ENCODE assay signal across 21 cellular contexts in the genomic region with DNA sequence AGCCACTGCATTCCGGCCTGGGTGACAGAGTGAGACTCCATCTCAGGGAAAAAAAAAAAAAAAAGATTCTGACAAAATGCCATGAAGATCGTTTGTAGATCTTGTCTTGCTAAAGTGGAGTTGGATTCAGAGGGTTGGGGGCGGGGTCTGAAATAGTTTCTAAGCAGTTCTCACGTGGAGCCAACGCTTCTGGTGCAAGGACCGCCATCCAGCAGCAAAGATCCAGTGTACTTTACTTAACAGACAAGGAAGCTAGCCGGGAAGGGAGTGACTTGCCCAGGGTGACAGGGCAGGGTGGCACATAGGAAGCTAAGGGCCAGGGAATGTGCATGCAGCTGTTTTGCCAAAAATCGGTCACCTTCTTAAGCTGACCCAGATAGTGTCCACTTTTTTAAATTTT. TPM values are rescaled to one million over a fixed set of nuclear protein-coding genes. Genes with fewer than 3 reads are reported as not detected.
DNase-seq lines count a peak whose midpoint lies in the region; ATAC-seq, FAIRE-seq and TF ChIP-seq lines count a peak whose summit lies in the region.
"Had no signal": no experiment of that assay in that cellular context is flagged by ENCODE, and none has a peak within 500 bp of the region (broad histone marks: within the 10 kb centered on the region; RNA-seq: fewer than 3 reads in every experiment).

No MANE protein-coding gene starts in this region.

- no peak overlapping the region for H3K4me3 Mint-ChIP-seq in activated T-cell treated with anti-CD3 and anti-CD28 coated beads, Interleukin-2, amount 50 U/mL, for 24 hours
- no peak overlapping the region for H3K4me3 Mint-ChIP-seq in activated T-cell treated with anti-CD3 and anti-CD28 coated beads, Interleukin-2, amount 50 U/mL, for 72 hours
- H3K4me3 Mint-ChIP-seq: activated T-cell treated with anti-CD3 and anti-CD28 coated beads, Interleukin-2, amount 50 U/mL, for 4 hours; dendritic cell treated with granulocyte-macrophage colony-stimulating factor and Interleukin-4, amounts not matched to agents 40 ng/mL and 50 ng/mL, for 4 days; T-cell had no signal

- H2AK5ac ChIP-seq in H1 (ENCODE audit: low read depth, low read length) = no peak overlapping the region

- FAIRE-seq in H1 (lab: Jason Lieb, UNC) = no peak

- DNase-seq in activated T-cell treated with anti-CD3 and anti-CD28 coated beads, Interleukin-2, amount 50 U/mL, for 24 hours = peak; percentile 31
- DNase-seq in activated T-cell treated with anti-CD3 and anti-CD28 coated beads, Interleukin-2, amount 50 U/mL, for 72 hours = no peak
- DNase-seq in HuH-7 (ENCODE audit: low spot score) = peak; percentile 10
- no peak for DNase-seq in H1 (ENCODE audit: low read depth in 1 of 2, low spot score in 2 of 2)
- peak; percentile 61 for DNase-seq in sciatic nerve (ENCODE audit: low spot score)
- no peak for DNase-seq in foreskin fibroblast
- DNase-seq in Kasumi-1 (lab: John Stamatoyannopoulos, UW) = no peak
- no peak for DNase-seq in prostate gland (ENCODE audit: low spot score)
- DNase-seq: ACHN; activated CD4-positive, alpha-beta T cell treated with anti-CD3 and anti-CD28 coated beads, Interleukin-2, amount 50 U/mL, for 4 hours; activated T-cell treated with anti-CD3 and anti-CD28 coated beads, Interleukin-2, amount 50 U/mL, for 4 hours; lower lobe of right lung; NCI-H1694 treated with DMSO at 0.1 percent for 48 hours; NCI-H748 treated with DMSO at 0.1 percent for 48 hours; SHP77 treated with DMSO at 0.1 percent for 48 hours; T-cell had no signal

- H3K18ac ChIP-seq in H1 (ENCODE audit: extremely low read depth, low read length) = no peak overlapping the region

- no peak overlapping the region for H3K23ac ChIP-seq in H1 (ENCODE audit: insufficient read length)

- no peak for TF ChIP-seq EP300 in H1 (IDR thresholded peaks at IDR 0.05; ENCODE audit: borderline replicate concordance in 1 of 2, low read depth in 2 of 2, low read length in 2 of 2)

- no peak overlapping the region for H2BK15ac ChIP-seq in H1 (ENCODE audit: low read length)

- no peak overlapping the region for H4K91ac ChIP-seq in H1 (replicated peaks; ENCODE audit: insufficient read length, low read length)

- H3K79me1 ChIP-seq in H1 (ENCODE audit: low read depth, low read length) = no peaks in the 10 kb centered on the region

- H3K4me1 Mint-ChIP-seq in activated T-cell treated with anti-CD3 and anti-CD28 coated beads, Interleukin-2, amount 50 U/mL, for 24 hours (ENCODE audit: low read depth) = peaks cover 25% of the 10 kb centered on the region
- peaks cover 21% of the 10 kb centered on the region for H3K4me1 Mint-ChIP-seq in activated T-cell treated with anti-CD3 and anti-CD28 coated beads, Interleukin-2, amount 50 U/mL, for 72 hours (ENCODE audit: low read depth)

- H3K36me3 ChIP-seq in H1 (ENCODE audit: control insufficient read depth in 2 of 4, insufficient read depth in 4 of 4, low read length in 3 of 4) (peaks cover 25 to 38% (median 36%) of the 10 kb centered on the region in 4 experiments), prostate gland (peaks cover 17 to 27% of the 10 kb centered on the region in 2 donors)
- H3K36me3 ChIP-seq: breast epithelium had no signal

- no peak overlapping the region for H3K4me3 ChIP-seq in H1 (ENCODE audit: extremely low read depth in 1 of 4, insufficient read depth in 2 of 4, low read depth in 3 of 4, low read length in 4 of 4)
- no peak overlapping the region for H3K4me3 ChIP-seq in foreskin fibroblast (ENCODE audit: low read depth in 1 of 2, low read length in 2 of 2)
- no peak overlapping the region for H3K4me3 ChIP-seq in prostate gland
- H3K4me3 ChIP-seq: BLaER1 treated with 17β-estradiol and CSF1 and Interleukin-3, amounts not matched to agents 10 nM and 100 nM; breast epithelium; lower lobe of right lung; suprapubic skin; vagina had no signal

- H3K36me3 Mint-ChIP-seq in activated T-cell treated with anti-CD3 and anti-CD28 coated beads, Interleukin-2, amount 50 U/mL, for 24 hours (ENCODE audit: low read depth) = peaks cover 62% of the 10 kb centered on the region
- peaks cover 5 to 15% of the 10 kb centered on the region in 2 donors for H3K36me3 Mint-ChIP-seq in activated T-cell treated with anti-CD3 and anti-CD28 coated beads, Interleukin-2, amount 50 U/mL, for 72 hours (ENCODE audit: insufficient read depth in 2 of 2)

- H3K14ac ChIP-seq in H1 (ENCODE audit: insufficient read length) = no peak overlapping the region

- TF ChIP-seq POLR2A in H1 (IDR thresholded peaks at IDR 0.05; ENCODE audit: control extremely low read depth in 1 of 2, low read depth in 2 of 2, low read length in 2 of 2) (no peak), prostate gland (IDR thresholded peaks at IDR 0.05) (no peak)

- no peaks in the 10 kb centered on the region for H3K9me3 Mint-ChIP-seq in activated T-cell treated with anti-CD3 and anti-CD28 coated beads, Interleukin-2, amount 50 U/mL, for 24 hours
- no peaks in the 10 kb centered on the region for H3K9me3 Mint-ChIP-seq in activated T-cell treated with anti-CD3 and anti-CD28 coated beads, Interleukin-2, amount 50 U/mL, for 72 hours
- H3K9me3 Mint-ChIP-seq: activated T-cell treated with anti-CD3 and anti-CD28 coated beads, Interleukin-2, amount 50 U/mL, for 4 hours; dendritic cell treated with granulocyte-macrophage colony-stimulating factor and Interleukin-4, amounts not matched to agents 40 ng/mL and 50 ng/mL, for 4 days; T-cell had no signal

- H3K4me2 ChIP-seq in H1 (ENCODE audit: insufficient read depth in 1 of 2, low read depth in 2 of 2, low read length in 2 of 2) = no peak overlapping the region

- H3K56ac ChIP-seq in H1 (replicated peaks; ENCODE audit: insufficient read length, low read depth, low read length) = no peak overlapping the region

- no peaks in the 10 kb centered on the region for H3K79me2 ChIP-seq in H1 (ENCODE audit: control insufficient read depth in 1 of 2, insufficient read depth in 2 of 2, low read length in 2 of 2)

- H3K4me1 ChIP-seq in H1 (replicated peaks in 1 of 4; ENCODE audit: control insufficient read depth in 3 of 4, insufficient read depth in 4 of 4, low read length in 3 of 4) (no peaks in the 10 kb centered on the region; a peak in 3 of 7 replicates), prostate gland (replicated peaks) (peaks cover 3% of the 10 kb centered on the region)
- H3K4me1 ChIP-seq: breast epithelium had no signal

- intact Hi-C loops in sciatic nerve (cut with DNase I) = no loop called here
- intact Hi-C loops in prostate gland (cut with DNase I) = loop anchor here (5.0 kb wide), 1 partner anchor 43 kb away; the partner anchor contains the start of gene APOL2

- CTCF ChIA-PET in H1 (lab: Charles Lee; ENCODE audit: partially characterized antibody) = interaction anchor here (0.8 to 2.2 kb wide), 10 partner anchors 9 to 206 kb away, joined by 3 to 8 read pairs (median 4); partner anchors contain the start of gene APOL2

- no peak overlapping the region for H2BK20ac ChIP-seq in H1 (ENCODE audit: low read length)

- peak overlapping the region; percentile 82 for H3K27ac Mint-ChIP-seq in activated T-cell treated with anti-CD3 and anti-CD28 coated beads, Interleukin-2, amount 50 U/mL, for 24 hours
- H3K27ac Mint-ChIP-seq in activated T-cell treated with anti-CD3 and anti-CD28 coated beads, Interleukin-2, amount 50 U/mL, for 72 hours = no peak overlapping the region
- H3K27ac Mint-ChIP-seq: dendritic cell treated with granulocyte-macrophage colony-stimulating factor and Interleukin-4, amounts not matched to agents 40 ng/mL and 50 ng/mL, for 4 days had no signal

- 0 out of 2 replicates have a peak, but pooled peaks cover 1% of the 10 kb centered on the region for H3K23me2 ChIP-seq in H1 (ENCODE audit: low read depth, low read length)

- ATAC-seq in activated T-cell treated with anti-CD3 and anti-CD28 coated beads, Interleukin-2, amount 50 U/mL, for 72 hours (replicated peaks in 1 of 2) = no peak
- no peak for ATAC-seq in sciatic nerve
- ATAC-seq: activated T-cell treated with anti-CD3 and anti-CD28 coated beads, Interleukin-2, amount 50 U/mL, for 4 hours; lower lobe of right lung; T-cell had no signal

- no peak overlapping the region for H2BK120ac ChIP-seq in H1 (replicated peaks; ENCODE audit: low read depth, low read length)

- no peak overlapping the region for H2BK5ac ChIP-seq in H1 (ENCODE audit: low read depth, low read length)

- TF ChIP-seq RAD21 in H1 (IDR thresholded peaks at IDR 0.05 in 1 of 2, conservative IDR thresholded peaks at IDR 0.05 in 1 of 2; ENCODE audit: low read depth in 2 of 2, low read length in 2 of 2) = no peak

- no peak overlapping the region for H4K8ac ChIP-seq in H1 (ENCODE audit: extremely low read depth, insufficient read depth, low read length)

- H3K9me3 ChIP-seq in H1 (ENCODE audit: insufficient read depth in 2 of 2, low read depth in 1 of 2, low read length in 1 of 2) (no peaks in the 10 kb centered on the region), prostate gland (no peaks in the 10 kb centered on the region)
- H3K9me3 ChIP-seq: BLaER1 treated with 17β-estradiol and CSF1 and Interleukin-3, amounts not matched to agents 10 nM and 100 nM; breast epithelium; lower lobe of right lung; suprapubic skin; vagina had no signal

- 94% methylated on average over 8 of the region's 8 CpGs; no CpG with 5 or more reads in 1 of the 2 experiments for WGBS in H1 (ENCODE audit: extremely low coverage in 1 of 2, insufficient coverage in 1 of 2, insufficient read length in 1 of 2, insufficient replicate concordance in 2 of 2, low coverage in 1 of 2, low lambda C conversion rate in 2 of 2, missing lambda C conversion rate in 1 of 2), 2 experiments
- WGBS in prostate gland = 48% methylated on average over 8 of the region's 8 CpGs

- no peaks in the 10 kb centered on the region for H3K27me3 Mint-ChIP-seq in activated T-cell treated with anti-CD3 and anti-CD28 coated beads, Interleukin-2, amount 50 U/mL, for 24 hours
- H3K27me3 Mint-ChIP-seq in activated T-cell treated with anti-CD3 and anti-CD28 coated beads, Interleukin-2, amount 50 U/mL, for 72 hours (ENCODE audit: low read depth) = no peaks in the 10 kb centered on the region
- H3K27me3 Mint-ChIP-seq: dendritic cell treated with granulocyte-macrophage colony-stimulating factor and Interleukin-4, amounts not matched to agents 40 ng/mL and 50 ng/mL, for 4 days; T-cell had no signal

- no peak for TF ChIP-seq CTCF in H1 (IDR thresholded peaks at IDR 0.05; ENCODE audit: control extremely low read depth in 1 of 3, insufficient read depth in 1 of 3, low read depth in 1 of 3, low read length in 3 of 3)
- TF ChIP-seq CTCF in foreskin fibroblast (IDR thresholded peaks at IDR 0.05; ENCODE audit: low read depth, low read length) = no peak
- no peak for TF ChIP-seq CTCF in prostate gland (IDR thresholded peaks at IDR 0.05)

- H4K20me1 ChIP-seq in H1 (replicated peaks in 1 of 2; ENCODE audit: control insufficient read depth in 1 of 2, insufficient read depth in 2 of 2, low read length in 2 of 2) = peaks cover 0 to 7% of the 10 kb centered on the region in 2 experiments

- no peak overlapping the region for H2BK12ac ChIP-seq in H1 (ENCODE audit: low read depth, low read length)

- POLR2A ChIA-PET in H1 (lab: Charles Lee; ENCODE audit: partially characterized antibody) = interaction anchor here (0.6 to 1.3 kb wide), 5 partner anchors 175 to 1433 kb away, joined by 3 read pairs; no protein-coding TSS in a partner anchor

- H3K27me3 ChIP-seq in H1 (replicated peaks in 1 of 4; ENCODE audit: control insufficient read depth in 3 of 4, extremely low read depth in 1 of 4, insufficient read depth in 3 of 4, low read length in 3 of 4) = no peaks in the 10 kb centered on the region
- no peaks in the 10 kb centered on the region for H3K27me3 ChIP-seq in prostate gland (replicated peaks; ENCODE audit: insufficient read depth)
- H3K27me3 ChIP-seq: BLaER1 treated with 17β-estradiol and CSF1 and Interleukin-3, amounts not matched to agents 10 nM and 100 nM; breast epithelium; suprapubic skin; vagina had no signal

- H3K4ac ChIP-seq in H1 (replicated peaks; ENCODE audit: insufficient read length, low read depth, low read length) = no peak overlapping the region

- H3K27ac ChIP-seq in H1 (ENCODE audit: low read depth, low read length) (no peak overlapping the region), prostate gland (no peak overlapping the region)
- H3K27ac ChIP-seq: lower lobe of right lung, suprapubic skin, vagina had no signal

- H2AFZ ChIP-seq in H1 (ENCODE audit: low read length) = no peak overlapping the region

- H4K5ac ChIP-seq in H1 (ENCODE audit: insufficient read length, low read depth, low read length) = no peak overlapping the region

- H3K9ac ChIP-seq in H1 (replicated peaks in 1 of 4; ENCODE audit: extremely low read depth in 1 of 4, low read depth in 3 of 4, low read length in 3 of 4) = no peak overlapping the region
- H3K9ac ChIP-seq: BLaER1 treated with 17β-estradiol and CSF1 and Interleukin-3, amounts not matched to agents 10 nM and 100 nM had no signal

RNA-seq across cellular contexts. Expression of gene APOL1, which starts 27.4 kb away (rescaled TPM):
- 10 to 100 TPM; 32.7 to 44.5 TPM for total RNA-seq in activated T-cell treated with anti-CD3 and anti-CD28 coated beads, Interleukin-2, amount 50 U/mL, for 72 hours
- not detected in 2 replicates for total RNA-seq in H1 (2021; fragmentation: NEBNext Ultra II Directional; extraction: Animal tissue kit (Norgen Biotek cat#: 25700))
- polyA plus RNA-seq in H1 (2011; rRNA removed) = not detected in 2 replicates
- 0.05 TPM for polyA plus RNA-seq in H1 (2011; cell fraction: cytosol; rRNA removed)
- not detected for polyA plus RNA-seq in H1 (2011; cell fraction: nucleus; rRNA removed)
- not detected in 4 replicates for polyA plus RNA-seq in H1 (2012, experiment 1 of 2)
- polyA plus RNA-seq in H1 (2012, experiment 2 of 2) = not detected
- not detected for polyA plus RNA-seq in H1 (2013, experiment 1 of 2)
- polyA plus RNA-seq in H1 (2013, experiment 2 of 2) = not detected
- polyA minus RNA-seq in H1 (2011; rRNA and poly(A)+ RNA removed) = not detected in 2 replicates
- not detected for polyA minus RNA-seq in H1 (2011; cell fraction: cytosol; rRNA and poly(A)+ RNA removed)
- polyA minus RNA-seq in H1 (2011; cell fraction: nucleus; rRNA and poly(A)+ RNA removed) = not detected
- 35.3 TPM for total RNA-seq in sciatic nerve
- total RNA-seq in prostate gland = 10 to 100 TPM; 19.6 to 22.9 TPM

RNA-seq across cellular contexts. Expression of gene APOL2, which starts 41.1 kb away (rescaled TPM):
- total RNA-seq in activated T-cell treated with anti-CD3 and anti-CD28 coated beads, Interleukin-2, amount 50 U/mL, for 72 hours = 10 to 100 TPM; 64.5 to 69.5 TPM
- total RNA-seq in H1 (2021; fragmentation: NEBNext Ultra II Directional; extraction: Animal tissue kit (Norgen Biotek cat#: 25700)) = 11.0 and 12.0 TPM in 2 replicates
- polyA plus RNA-seq in H1 (2011; rRNA removed) = 7.8 and 8.1 TPM in 2 replicates
- 10.3 TPM for polyA plus RNA-seq in H1 (2011; cell fraction: cytosol; rRNA removed)
- polyA plus RNA-seq in H1 (2011; cell fraction: nucleus; rRNA removed) = 14.1 TPM
- 13.9 to 18.7 TPM (median 16.3 TPM) in 4 replicates for polyA plus RNA-seq in H1 (2012, experiment 1 of 2)
- polyA plus RNA-seq in H1 (2012, experiment 2 of 2) = 3.6 TPM
- 5.3 TPM for polyA plus RNA-seq in H1 (2013, experiment 1 of 2)
- polyA plus RNA-seq in H1 (2013, experiment 2 of 2) = 4.5 TPM
- 16.0 and 25.7 TPM in 2 replicates for polyA minus RNA-seq in H1 (2011; rRNA and poly(A)+ RNA removed)
- polyA minus RNA-seq in H1 (2011; cell fraction: cytosol; rRNA and poly(A)+ RNA removed) = 7.4 TPM
- 8.8 TPM for polyA minus RNA-seq in H1 (2011; cell fraction: nucleus; rRNA and poly(A)+ RNA removed)
- total RNA-seq in sciatic nerve = 65.8 TPM
- total RNA-seq in prostate gland = 10 to 100 TPM; 35.2 to 64.1 TPM

Comparison
In these comparisons a context has a peak if more than half of its experiments do, and no peak if none do; other contexts are left out.
1. DNase-seq: peak in activated T-cell treated with anti-CD3 and anti-CD28 coated beads, Interleukin-2, amount 50 U/mL, for 24 hours (single experiment), HuH-7 (single experiment) and sciatic nerve (single experiment); none in activated T-cell treated with anti-CD3 and anti-CD28 coated beads, Interleukin-2, amount 50 U/mL, for 72 hours (0 of 2), H1 (0 of 2), foreskin fibroblast (0 of 2), Kasumi-1 (0 of 2) and prostate gland (single experiment).
2. RNA of gene APOL1, which starts 27.4 kb away (total RNA-seq): 32.7 to 44.5 TPM in activated T-cell treated with anti-CD3 and anti-CD28 coated beads, Interleukin-2, amount 50 U/mL, for 72 hours, 35.3 TPM in sciatic nerve (single experiment) and 19.6 to 22.9 TPM in prostate gland; not detected in H1; every median in the first group is over 10 times any median in the second.